23 cellular contexts compared by ENCODE assay signal in genomic region chr17:77720946-77721822, GRCh38.
"Had no signal": no experiment of that assay in that cellular context is flagged by ENCODE, and none has a peak within 500 bp of the region (broad histone marks: within the 10 kb centered on the region; RNA-seq: fewer than 3 reads in every experiment).

No MANE protein-coding gene starts in this region.

- H3K4me1 ChIP-seq: gastroesophageal sphincter, suprapubic skin, transverse colon, uterus had no signal

- H3K9me3 ChIP-seq: gastroesophageal sphincter, suprapubic skin, transverse colon, uterus had no signal

- H3K27me3 ChIP-seq: gastroesophageal sphincter, heart left ventricle, suprapubic skin, uterus had no signal

- H3K9me3 Mint-ChIP-seq: activated T-helper 17 cell treated with anti-CD3 and anti-CD28 coated beads, Interleukin-2, amount 50 U/mL, for 72 hours; central memory CD8-positive, alpha-beta T cell had no signal

- H3K4me3 Mint-ChIP-seq: activated T-helper 17 cell treated with anti-CD3 and anti-CD28 coated beads, Interleukin-2, amount 50 U/mL, for 72 hours; central memory CD8-positive, alpha-beta T cell; nephron progenitor cell; stimulated activated naive CD8-positive, alpha-beta T cell treated with anti-CD3 and anti-CD28 coated beads, Interleukin-15, amount 100 ng/mL, for 72 hours had no signal

- H3K36me3 ChIP-seq: gastroesophageal sphincter, heart left ventricle, suprapubic skin, transverse colon, uterus had no signal

- H3K4me3 ChIP-seq: gastroesophageal sphincter, heart left ventricle, suprapubic skin, transverse colon, uterus had no signal

- H3K27ac Mint-ChIP-seq: activated T-helper 17 cell treated with anti-CD3 and anti-CD28 coated beads, Interleukin-2, amount 50 U/mL, for 72 hours; nephron progenitor cell; stimulated activated naive CD8-positive, alpha-beta T cell treated with anti-CD3 and anti-CD28 coated beads, Interleukin-15, amount 100 ng/mL, for 72 hours had no signal

- DNase-seq: activated CD4-positive, CD25-positive, alpha-beta regulatory T cell treated with anti-CD3 and anti-CD28 coated beads, Interleukin-2, amount 50 U/mL, for 72 hours; activated naive CD4-positive, alpha-beta T cell treated with anti-CD3 and anti-CD28 coated beads, Interleukin-2, amount 50 U/mL, for 16 hours; activated T-cell treated with anti-CD3 and anti-CD28 coated beads for 4 hours; aorta; cortex of kidney; effector CD4-positive, alpha-beta T cell; heart left ventricle; kidney glomerular epithelial cell; left ventricle myocardium superior; nephron progenitor cell; nucleus accumbens; retina; stimulated activated CD4-positive, alpha-beta T cell treated with anti-CD3 and anti-CD28 coated beads, Interleukin-12 subunit alpha, Interleukin-12 subunit beta, amount 100 ng/mL, for 4 hours; SW 1271; T-helper 2 cell; transverse colon; uterus had no signal

- H3K27me3 Mint-ChIP-seq: activated T-helper 17 cell treated with anti-CD3 and anti-CD28 coated beads, Interleukin-2, amount 50 U/mL, for 72 hours; stimulated activated naive CD8-positive, alpha-beta T cell treated with anti-CD3 and anti-CD28 coated beads, Interleukin-15, amount 100 ng/mL, for 72 hours had no signal

- H3K4me1 Mint-ChIP-seq: activated T-helper 17 cell treated with anti-CD3 and anti-CD28 coated beads, Interleukin-2, amount 50 U/mL, for 72 hours; central memory CD8-positive, alpha-beta T cell; stimulated activated naive CD8-positive, alpha-beta T cell treated with anti-CD3 and anti-CD28 coated beads, Interleukin-15, amount 100 ng/mL, for 72 hours had no signal

- H3K27ac ChIP-seq: gastroesophageal sphincter, heart left ventricle, suprapubic skin, transverse colon, uterus, VCaP had no signal
